19 cellular contexts compared by ENCODE assay signal in genomic region chr5:132269635-132270344, GRCh38. TPM values are rescaled to one million over a fixed set of nuclear protein-coding genes. Genes with fewer than 3 reads are reported as not detected.
DNase-seq lines count a peak whose midpoint lies in the region; ATAC-seq, FAIRE-seq and TF ChIP-seq lines count a peak whose summit lies in the region.
"Had no signal": no experiment of that assay in that cellular context is flagged by ENCODE, and none has a peak within 500 bp of the region (broad histone marks: within the 10 kb centered on the region; RNA-seq: fewer than 3 reads in every experiment).

No MANE protein-coding gene starts in this region.

- peaks cover 8% of the 10 kb centered on the region for H3K27me3 Mint-ChIP-seq in activated CD8-positive, alpha-beta memory T cell treated with anti-CD3 and anti-CD28 coated beads, Interleukin-2, amount 10 ng/mL, durations not matched to agents 7 days and 5 days
- peaks cover 10 to 23% of the 10 kb centered on the region in 2 donors for H3K27me3 Mint-ChIP-seq in CD8-positive, alpha-beta memory T cell

- no peak for TF ChIP-seq EP300 in sigmoid colon (IDR thresholded peaks at IDR 0.05)

- no peak overlapping the region for H3K4me3 Mint-ChIP-seq in activated CD8-positive, alpha-beta memory T cell treated with anti-CD3 and anti-CD28 coated beads, Interleukin-2, amount 10 ng/mL, durations not matched to agents 7 days and 5 days
- H3K4me3 Mint-ChIP-seq in CD8-positive, alpha-beta memory T cell: no peak overlapping the region
- H3K4me3 Mint-ChIP-seq: activated CD4-positive, alpha-beta T cell treated with anti-CD3 and anti-CD28 coated beads, Interleukin-2, amount 10 ng/mL, durations not matched to agents 24 days and 14 days; stimulated activated naive CD8-positive, alpha-beta T cell treated with anti-CD3 and anti-CD28 coated beads, Interleukin-15, amount 100 ng/mL, for 72 hours had no signal

- H3K36me3 ChIP-seq in sigmoid colon: peaks cover 19 to 74% (median 26%) of the 10 kb centered on the region in 4 donors
- H3K36me3 ChIP-seq in testis (ENCODE audit: low read depth, missing control alignments): no peaks in the 10 kb centered on the region
- H3K36me3 ChIP-seq in CD8-positive, alpha-beta memory T cell (ENCODE audit: insufficient read depth, low read length): no peaks in the 10 kb centered on the region
- H3K36me3 ChIP-seq: neutrophil had no signal

- peak; percentile 74 for FAIRE-seq in GM12892 (lab: Jason Lieb, UNC)
- FAIRE-seq: kidney had no signal

- H3K27me3 ChIP-seq in sigmoid colon (no peaks in the 10 kb centered on the region), testis (no peaks in the 10 kb centered on the region)
- H3K27me3 ChIP-seq in CD8-positive, alpha-beta memory T cell (ENCODE audit: insufficient read depth, low read length, poor library complexity, severe bottlenecking): no peaks in the 10 kb centered on the region
- H3K27me3 ChIP-seq: hepatocyte, SJCRH30 had no signal

- H3K4me3 ChIP-seq in fibroblast of villous mesenchyme (ENCODE audit: low read depth, low read length) (no peak overlapping the region), sigmoid colon (no peak overlapping the region), testis (no peak overlapping the region)
- H3K4me3 ChIP-seq in CD8-positive, alpha-beta memory T cell (ENCODE audit: low read length): no peak overlapping the region
- H3K4me3 ChIP-seq: hepatocyte, SJCRH30 had no signal

- WGBS in sigmoid colon, 2 donors: 90 to 91% methylated on average over 3 of the region's 3 CpGs
- WGBS in testis, 2 donors: 97 to 100% methylated on average over 3 of the region's 3 CpGs

- TF ChIP-seq CTCF in fibroblast of villous mesenchyme (IDR thresholded peaks at IDR 0.05; ENCODE audit: insufficient read depth, low read depth, low read length) (no peak), sigmoid colon (IDR thresholded peaks at IDR 0.05) (no peak), testis (IDR thresholded peaks at IDR 0.05) (no peak)

- peaks cover 5% of the 10 kb centered on the region for H3K4me1 Mint-ChIP-seq in activated CD8-positive, alpha-beta memory T cell treated with anti-CD3 and anti-CD28 coated beads, Interleukin-2, amount 10 ng/mL, durations not matched to agents 7 days and 5 days
- H3K4me1 Mint-ChIP-seq in CD8-positive, alpha-beta memory T cell: peaks cover 3 to 14% (median 9%) of the 10 kb centered on the region in 3 donors

- H3K27ac ChIP-seq in sigmoid colon: peak overlapping the region; percentile 97 to 99 (median 98)
- H3K27ac ChIP-seq in testis: no peak overlapping the region
- H3K27ac ChIP-seq in CD8-positive, alpha-beta memory T cell (ENCODE audit: low read depth, low read length): no peak overlapping the region
- H3K27ac ChIP-seq: hepatocyte, neutrophil, SJCRH30 had no signal

- no peak for TF ChIP-seq POLR2A in GM12892 (IDR thresholded peaks at IDR 0.05; ENCODE audit: low read depth, low read length)
- TF ChIP-seq POLR2A in sigmoid colon (IDR thresholded peaks at IDR 0.05): no peak
- no peak for TF ChIP-seq POLR2A in testis (IDR thresholded peaks at IDR 0.05)

- H3K4me1 ChIP-seq in sigmoid colon: peaks cover 0 to 76% (median 71%) of the 10 kb centered on the region in 4 donors
- H3K4me1 ChIP-seq in testis: peaks cover 5% of the 10 kb centered on the region
- H3K4me1 ChIP-seq in CD8-positive, alpha-beta memory T cell (ENCODE audit: insufficient read depth, low read length): no peaks in the 10 kb centered on the region

- H3K36me3 Mint-ChIP-seq in activated CD8-positive, alpha-beta memory T cell treated with anti-CD3 and anti-CD28 coated beads, Interleukin-2, amount 10 ng/mL, durations not matched to agents 7 days and 5 days: no peaks in the 10 kb centered on the region
- H3K36me3 Mint-ChIP-seq in CD8-positive, alpha-beta memory T cell: no peaks in the 10 kb centered on the region

- intact Hi-C loops in sigmoid colon (cut with DNase I): loop anchor here (5.0 to 10.0 kb wide), 2 partner anchors 93 to 225 kb away; partner anchors contain the start of gene IRF1
- intact Hi-C loops in testis (cut with DNase I; ENCODE audit: low total_unique reads): loop anchor here (10.0 kb wide), 1 partner anchor 225 kb away; the partner anchor contains the start of gene IRF1

- no peak for ATAC-seq in activated CD8-positive, alpha-beta memory T cell treated with anti-CD3 and anti-CD28 coated beads, Interleukin-2, amount 10 ng/mL, durations not matched to agents 7 days and 5 days
- ATAC-seq in HG03095 (IDR thresholded peaks at IDR 0.05; ENCODE audit: unreplicated experiment): no peak
- ATAC-seq: stimulated activated naive CD8-positive, alpha-beta T cell treated with anti-CD3 and anti-CD28 coated beads, Interleukin-15, amount 100 ng/mL, for 72 hours had no signal

- H3K9me3 ChIP-seq in sigmoid colon (no peaks in the 10 kb centered on the region), testis (no peaks in the 10 kb centered on the region)
- H3K9me3 ChIP-seq in CD8-positive, alpha-beta memory T cell (ENCODE audit: low read length): no peaks in the 10 kb centered on the region
- H3K9me3 ChIP-seq: neutrophil, SJCRH30 had no signal

- H3K9me3 Mint-ChIP-seq in activated CD8-positive, alpha-beta memory T cell treated with anti-CD3 and anti-CD28 coated beads, Interleukin-2, amount 10 ng/mL, durations not matched to agents 7 days and 5 days (ENCODE audit: low read depth): no peaks in the 10 kb centered on the region
- H3K9me3 Mint-ChIP-seq in CD8-positive, alpha-beta memory T cell: no peaks in the 10 kb centered on the region
- H3K9me3 Mint-ChIP-seq: activated CD4-positive, alpha-beta T cell treated with anti-CD3 and anti-CD28 coated beads, Interleukin-2, amount 10 ng/mL, durations not matched to agents 24 days and 14 days; stimulated activated naive CD8-positive, alpha-beta T cell treated with anti-CD3 and anti-CD28 coated beads, Interleukin-15, amount 100 ng/mL, for 72 hours had no signal

- H3K27ac Mint-ChIP-seq in activated CD8-positive, alpha-beta memory T cell treated with anti-CD3 and anti-CD28 coated beads, Interleukin-2, amount 10 ng/mL, durations not matched to agents 7 days and 5 days: no peak overlapping the region
- H3K27ac Mint-ChIP-seq in CD8-positive, alpha-beta memory T cell: peak overlapping the region in 1 of 8 donors; percentile 57
- H3K27ac Mint-ChIP-seq: activated CD4-positive, alpha-beta T cell treated with anti-CD3 and anti-CD28 coated beads, Interleukin-2, amount 10 ng/mL, durations not matched to agents 24 days and 14 days; stimulated activated naive CD8-positive, alpha-beta T cell treated with anti-CD3 and anti-CD28 coated beads, Interleukin-15, amount 100 ng/mL, for 72 hours had no signal

- DNase-seq in GM12892 (ENCODE audit: insufficient read length): no peak
- DNase-seq in activated CD8-positive, alpha-beta memory T cell treated with anti-CD3 and anti-CD28 coated beads, Interleukin-2, amount 10 ng/mL, durations not matched to agents 7 days and 5 days: peak; percentile 37
- peak; percentile 33 for DNase-seq in fibroblast of villous mesenchyme (ENCODE audit: low read depth)
- no peak for DNase-seq in sigmoid colon
- DNase-seq in testis: no peak
- no peak for DNase-seq in mesenteric fat pad (ENCODE audit: low spot score)
- DNase-seq in CD8-positive, alpha-beta memory T cell: no peak
- DNase-seq: activated CD4-positive, alpha-beta T cell treated with anti-CD3 and anti-CD28 coated beads, Interleukin-2, amount 10 ng/mL, durations not matched to agents 24 days and 14 days; activated naive CD4-positive, alpha-beta T cell treated with anti-CD3 and anti-CD28 coated beads, Interleukin-2, amount 50 U/mL, for 16 hours; activated T-cell treated with anti-CD3 and anti-CD28 coated beads, Interleukin-2, amount 50 U/mL, for 1 hour; midbrain; NCI-H2081; NCI-H510A treated with DMSO at 0.1 percent for 48 hours had no signal

- CTCF ChIA-PET in activated CD8-positive, alpha-beta memory T cell treated with anti-CD3 and anti-CD28 coated beads, Interleukin-2, amount 10 ng/mL, durations not matched to agents 7 days and 5 days (lab: Charles Lee): interaction anchor here (1.5 kb wide), 1 partner anchor 24 kb away, joined by 3 read pairs; no protein-coding TSS in a partner anchor
- CTCF ChIA-PET in CD8-positive, alpha-beta memory T cell (lab: Charles Lee): interaction anchor here (1.2 kb wide), 1 partner anchor 231 kb away, joined by 3 read pairs; no protein-coding TSS in a partner anchor

- POLR2A ChIA-PET in CD8-positive, alpha-beta memory T cell (lab: Charles Lee): no interaction called here

RNA-seq across cellular contexts. Expression of gene PDLIM4, which starts 12.3 kb away (rescaled TPM):
- 2.9 TPM for polyA plus RNA-seq in GM12892 (2012; ENCODE audit: missing spikeins)
- 1 to 10 TPM in 1 of 2 experiments, not detected in 1; 2.3 TPM for total RNA-seq in activated CD8-positive, alpha-beta memory T cell treated with anti-CD3 and anti-CD28 coated beads, Interleukin-2, amount 10 ng/mL, durations not matched to agents 7 days and 5 days
- 42.8 and 97.2 TPM in 2 replicates for total RNA-seq in fibroblast of villous mesenchyme
- total RNA-seq in sigmoid colon: 100 to 1,000 TPM in 2 of 4 donors, 10 to 100 TPM in 2; 38.2 to 133 (median 90.1) TPM
- polyA plus RNA-seq in sigmoid colon: 10 to 100 TPM in 2 of 3 donors, 1 to 10 TPM in 1; 2.1 to 16.5 (median 11.4) TPM
- 10 to 100 TPM; 11.8 to 18.5 TPM for total RNA-seq in testis
- 20.5 TPM for polyA plus RNA-seq in testis (ENCODE audit: insufficient read depth, low read depth, low replicate concordance)
- total RNA-seq in mesenteric fat pad: 23.1 TPM
- 1 to 10 TPM in 1 of 2 experiments, under 1 TPM in 1; 0.39 to 1.4 TPM for total RNA-seq in CD8-positive, alpha-beta memory T cell
- polyA plus RNA-seq in CD8-positive, alpha-beta memory T cell: not detected

RNA-seq across cellular contexts. Expression of gene SLC22A4, which starts 24.4 kb away (rescaled TPM):
- not detected for polyA plus RNA-seq in GM12892 (2012; ENCODE audit: missing spikeins)
- total RNA-seq in activated CD8-positive, alpha-beta memory T cell treated with anti-CD3 and anti-CD28 coated beads, Interleukin-2, amount 10 ng/mL, durations not matched to agents 7 days and 5 days: under 1 TPM; 0.32 to 0.75 TPM
- total RNA-seq in fibroblast of villous mesenchyme (6.8 and 16.4 TPM in 2 replicates), sigmoid colon (1 to 10 TPM in 2 of 4 donors, under 1 TPM in 2; 0.49 to 3.4 (median 0.95) TPM), testis (1 to 10 TPM; 1.5 to 2.3 TPM), mesenteric fat pad (5.4 TPM)
- polyA plus RNA-seq in sigmoid colon (1 to 10 TPM in 1 of 3 donors, under 1 TPM in 2; 0.58 to 1.2 (median 0.69) TPM), testis (ENCODE audit: insufficient read depth, low read depth, low replicate concordance) (1.1 TPM)
- total RNA-seq in CD8-positive, alpha-beta memory T cell: 1 to 10 TPM; 2.6 to 2.9 TPM
- polyA plus RNA-seq in CD8-positive, alpha-beta memory T cell: 0.15 TPM

RNA-seq across cellular contexts. Expression of gene P4HA2, which starts 42.1 kb away (rescaled TPM):
- 18.9 TPM for polyA plus RNA-seq in GM12892 (2012; ENCODE audit: missing spikeins)
- total RNA-seq in activated CD8-positive, alpha-beta memory T cell treated with anti-CD3 and anti-CD28 coated beads, Interleukin-2, amount 10 ng/mL, durations not matched to agents 7 days and 5 days: 10 to 100 TPM in 1 of 2 experiments, 1 to 10 TPM in 1; 8.3 to 19.4 TPM
- total RNA-seq in fibroblast of villous mesenchyme: 161 and 191 TPM in 2 replicates
- total RNA-seq in sigmoid colon: 10 to 100 TPM; 23.9 to 35.2 (median 28.9) TPM
- 10 to 100 TPM in 2 of 3 donors, 1 to 10 TPM in 1; 4.2 to 24.8 (median 12.5) TPM for polyA plus RNA-seq in sigmoid colon
- 10 to 100 TPM; 20.4 to 22.8 TPM for total RNA-seq in testis
- polyA plus RNA-seq in testis (ENCODE audit: insufficient read depth, low read depth, low replicate concordance): 25.4 TPM
- total RNA-seq in mesenteric fat pad: 15.7 TPM
- 1 to 10 TPM; 7.2 to 7.9 TPM for total RNA-seq in CD8-positive, alpha-beta memory T cell
- polyA plus RNA-seq in CD8-positive, alpha-beta memory T cell: not detected

Comparison
In these comparisons a context has a peak if more than half of its experiments do, and no peak if none do; other contexts are left out.
1. DNase-seq: peak in activated CD8-positive, alpha-beta memory T cell treated with anti-CD3 and anti-CD28 coated beads, Interleukin-2, amount 10 ng/mL, durations not matched to agents 7 days and 5 days (single experiment) and fibroblast of villous mesenchyme (single experiment); none in GM12892 (single experiment), sigmoid colon (single experiment), testis (single experiment), mesenteric fat pad (single experiment) and CD8-positive, alpha-beta memory T cell (0 of 5).
2. H3K27ac ChIP-seq: peak in sigmoid colon (4 of 4); none in testis (0 of 2) and CD8-positive, alpha-beta memory T cell (single experiment).